In the genomic region with DNA sequence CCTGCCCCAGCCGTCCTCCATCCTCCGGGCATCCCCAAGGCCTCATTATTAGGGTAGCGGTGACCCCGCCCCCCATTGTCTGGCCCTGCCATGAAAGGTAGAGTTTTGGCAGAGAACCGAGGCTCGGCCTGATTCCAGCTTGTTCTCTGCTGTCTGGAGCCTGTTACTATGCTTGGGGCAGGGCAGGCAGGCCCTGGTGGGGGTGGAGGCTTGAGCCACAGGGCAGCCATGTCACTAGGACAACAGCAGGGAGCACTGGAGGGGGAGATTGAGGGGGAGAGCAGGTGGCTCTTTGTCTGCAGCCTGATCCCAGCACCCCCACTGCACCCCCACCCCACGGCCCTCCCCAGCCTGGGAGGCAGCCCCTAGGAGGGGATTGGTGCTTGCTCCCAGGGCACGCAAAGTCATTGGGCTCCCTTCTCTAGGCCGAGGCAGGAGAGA, we compare ENCODE assay signal across 15 cellular contexts. TPM values are rescaled to one million over a fixed set of nuclear protein-coding genes. Genes with fewer than 3 reads are reported as not detected.
DNase-seq lines count a peak whose midpoint lies in the region; ATAC-seq and TF ChIP-seq lines count a peak whose summit lies in the region.
"Had no signal": no experiment of that assay in that cellular context is flagged by ENCODE, and none has a peak within 500 bp of the region (broad histone marks: within the 10 kb centered on the region; RNA-seq: fewer than 3 reads in every experiment).

No MANE protein-coding gene starts in this region.

- 19 to 42% (median 37%) methylated on average over 7 to 9 of the region's 9 CpGs for WGBS in stomach, 5 donors

- intact Hi-C loops in MCF 10A (cut with micrococcal nuclease) (no loop called here), breast epithelium (cut with DNase I; ENCODE audit: low total_unique reads) (no loop called here), stomach (cut with DNase I; ENCODE audit: low total_unique reads) (no loop called here)

- no peaks in the 10 kb centered on the region for H3K9me3 Mint-ChIP-seq in MCF 10A (ENCODE audit: unreplicated experiment)
- H3K9me3 Mint-ChIP-seq: stimulated activated memory B cell treated with anti-CD40 and anti-IgM and Interleukin-4, amounts not matched to agents 10 μg/mL and 1 μg/mL and 100 μg/mL, for 72 hours had no signal

- TF ChIP-seq POLR2A in breast epithelium (IDR thresholded peaks at IDR 0.05) (no peak), stomach (IDR thresholded peaks at IDR 0.05) (no peak)

- H3K36me3 Mint-ChIP-seq in MCF 10A (ENCODE audit: insufficient read depth, unreplicated experiment) = no peaks in the 10 kb centered on the region
- H3K36me3 Mint-ChIP-seq: stimulated activated memory B cell treated with anti-CD40 and anti-IgM and Interleukin-4, amounts not matched to agents 10 μg/mL and 1 μg/mL and 100 μg/mL, for 72 hours had no signal

- BruUV-seq in MCF 10A (replicated peaks; lab: Mats Ljungman, UMichigan) = no TSS peak

- DNase-seq in MCF 10A (ENCODE audit: unreplicated experiment) = peak; percentile 64
- no peak for DNase-seq in breast epithelium (ENCODE audit: low spot score in 2 of 2)
- peak; percentile 53 for DNase-seq in NCI-H2196 treated with DMSO at 0.1 percent for 48 hours (lab: John Stamatoyannopoulos, UW; ENCODE audit: unreplicated experiment)
- DNase-seq in fibroblast of pulmonary artery (ENCODE audit: low read depth) = peak; percentile 50
- peak; percentile 43 for DNase-seq in stomach
- DNase-seq in NCI-H446 (lab: John Stamatoyannopoulos, UW) = no peak
- DNase-seq: activated CD4-positive, CD25-positive, alpha-beta regulatory T cell treated with anti-CD3 and anti-CD28 coated beads, Interleukin-2, amount 50 U/mL, for 72 hours; brain microvascular endothelial cell; midbrain had no signal

- CTCF ChIA-PET in MCF 10A (lab: Yijun Ruan, JAX) = no interaction called here

- TF ChIP-seq CTCF in MCF 10A (IDR thresholded peaks at IDR 0.05; ENCODE audit: unreplicated experiment) (no peak), breast epithelium (IDR thresholded peaks at IDR 0.05) (no peak), fibroblast of pulmonary artery (IDR thresholded peaks at IDR 0.05; ENCODE audit: low read length, missing control alignments) (no peak), stomach (IDR thresholded peaks at IDR 0.05) (no peak)

- no peak for TF ChIP-seq EP300 in stomach (IDR thresholded peaks at IDR 0.05)

- no peaks in the 10 kb centered on the region for H3K4me1 Mint-ChIP-seq in MCF 10A (ENCODE audit: insufficient read depth, unreplicated experiment)

- H3K4me1 ChIP-seq in breast epithelium = no peaks in the 10 kb centered on the region
- peaks cover 0 to 8% (median 3%) of the 10 kb centered on the region in 4 donors for H3K4me1 ChIP-seq in stomach

- no peak overlapping the region for H3K27ac Mint-ChIP-seq in MCF 10A (ENCODE audit: low read depth, unreplicated experiment)
- H3K27ac Mint-ChIP-seq: stimulated activated memory B cell treated with anti-CD40 and anti-IgM and Interleukin-4, amounts not matched to agents 10 μg/mL and 1 μg/mL and 100 μg/mL, for 72 hours had no signal

- H3K27me3 ChIP-seq in breast epithelium (no peaks in the 10 kb centered on the region), stomach (peaks cover 0 to 24% (median 0%) of the 10 kb centered on the region in 3 donors)
- H3K27me3 ChIP-seq: brain microvascular endothelial cell had no signal

- H3K4me3 ChIP-seq in breast epithelium (no peak overlapping the region), fibroblast of pulmonary artery (replicated peaks; ENCODE audit: low read depth, low read length) (no peak overlapping the region), stomach (no peak overlapping the region)
- H3K4me3 ChIP-seq: GM12878 had no signal

- no peaks in the 10 kb centered on the region for H3K36me3 ChIP-seq in breast epithelium
- no peaks in the 10 kb centered on the region for H3K36me3 ChIP-seq in stomach
- H3K36me3 ChIP-seq: brain microvascular endothelial cell had no signal

- ATAC-seq in GM21825 (IDR thresholded peaks at IDR 0.05; ENCODE audit: unreplicated experiment) = no peak
- no peak for ATAC-seq in HG02571 (IDR thresholded peaks at IDR 0.05; ENCODE audit: unreplicated experiment)
- ATAC-seq: GM12878; HepG2; stimulated activated memory B cell treated with anti-CD40 and anti-IgM and Interleukin-4, amounts not matched to agents 10 μg/mL and 1 μg/mL and 100 μg/mL, for 72 hours had no signal

- H3K27me3 Mint-ChIP-seq in MCF 10A (ENCODE audit: insufficient read depth, unreplicated experiment) = peaks cover 22% of the 10 kb centered on the region

- H3K9me3 ChIP-seq in breast epithelium = no peaks in the 10 kb centered on the region
- no peaks in the 10 kb centered on the region for H3K9me3 ChIP-seq in stomach

- H3K4me3 Mint-ChIP-seq in MCF 10A (ENCODE audit: unreplicated experiment) = no peak overlapping the region
- H3K4me3 Mint-ChIP-seq: stimulated activated memory B cell treated with anti-CD40 and anti-IgM and Interleukin-4, amounts not matched to agents 10 μg/mL and 1 μg/mL and 100 μg/mL, for 72 hours had no signal

- no peak overlapping the region for H3K27ac ChIP-seq in breast epithelium
- no peak overlapping the region for H3K27ac ChIP-seq in stomach
- H3K27ac ChIP-seq: brain microvascular endothelial cell had no signal

- POLR2A ChIA-PET in MCF 10A (lab: Yijun Ruan, JAX) = no interaction called here

RNA-seq across cellular contexts. Expression of gene RHBDL3, which starts 15.4 kb away (rescaled TPM):
- total RNA-seq in MCF 10A (2022) = not detected in 2 replicates
- 1 to 10 TPM in 1 of 3 donors, under 1 TPM in 2; 0.16 to 2.0 (median 0.73) TPM for total RNA-seq in breast epithelium
- total RNA-seq in stomach = 10 to 100 TPM in 1 of 5 donors, 1 to 10 TPM in 2, not detected in 2; 2.0 to 15.2 (median 8.0) TPM
- 1 to 10 TPM in 1 of 3 donors, under 1 TPM in 2; 0.31 to 1.5 (median 0.88) TPM for polyA plus RNA-seq in stomach
- total RNA-seq: epithelial cell of proximal tubule had no signal
- polyA plus RNA-seq: HepG2 had no signal

Comparison
In these comparisons a context has a peak if more than half of its experiments do, and no peak if none do; other contexts are left out.
1. DNase-seq: peak in MCF 10A (single experiment), NCI-H2196 treated with DMSO at 0.1 percent for 48 hours (single experiment), fibroblast of pulmonary artery (single experiment) and stomach (single experiment); none in breast epithelium (0 of 2) and NCI-H446 (0 of 2).